In the genomic region with DNA sequence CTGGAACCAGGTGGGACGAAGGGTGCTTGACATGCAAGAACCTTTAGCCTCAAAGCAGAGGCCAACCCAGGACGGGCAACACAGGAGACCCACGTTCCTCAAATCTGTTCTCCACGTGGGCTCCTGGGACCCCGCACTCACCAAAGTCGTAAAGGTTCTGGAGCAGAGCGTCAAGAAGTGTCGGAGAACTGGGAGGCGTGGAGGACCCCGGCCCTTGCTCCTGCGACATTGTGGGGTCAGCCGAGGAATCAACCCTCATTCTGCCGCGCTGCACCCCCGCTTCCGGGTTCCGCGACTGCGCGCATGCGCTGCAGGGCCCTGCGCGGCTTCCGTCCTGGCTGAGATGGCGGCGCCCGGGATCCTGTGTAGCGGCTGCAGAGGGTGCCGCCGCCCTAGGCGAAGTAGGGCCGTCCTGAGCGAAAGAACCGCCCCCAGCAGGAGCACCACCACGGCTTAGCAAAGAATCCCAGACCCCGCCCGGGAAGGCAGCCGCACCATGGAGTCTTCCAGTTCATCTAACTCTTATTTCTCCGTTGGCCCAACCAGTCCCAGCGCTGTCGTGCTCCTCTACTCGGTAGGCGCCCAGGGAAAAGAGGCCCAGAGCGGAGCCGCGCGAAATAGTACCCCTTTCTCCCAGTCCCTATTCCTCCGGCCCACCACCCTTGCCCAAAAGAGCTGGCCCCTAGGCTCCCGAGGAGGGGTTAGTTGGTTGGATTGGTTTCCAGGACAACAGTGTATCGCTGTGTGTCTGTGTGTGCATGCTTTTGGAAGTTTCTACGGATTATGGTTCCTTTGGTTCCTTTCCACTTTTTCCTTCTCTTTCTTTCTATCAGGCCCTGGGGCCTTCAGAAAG, we compare ENCODE assay signal across 1 cellular context.
TF ChIP-seq lines count a peak whose summit lies in the region.

A gene (plus strand): TSS at position 330 of the 853 bp plus-strand sequence. CDS start 167 bp downstream, at position 497.

TF ChIP-seq in GM12878, 131 proteins besides CTCF, POLR2A, EP300 and RAD21 (continued from another document):
- TF ChIP-seq, protein P1, sequence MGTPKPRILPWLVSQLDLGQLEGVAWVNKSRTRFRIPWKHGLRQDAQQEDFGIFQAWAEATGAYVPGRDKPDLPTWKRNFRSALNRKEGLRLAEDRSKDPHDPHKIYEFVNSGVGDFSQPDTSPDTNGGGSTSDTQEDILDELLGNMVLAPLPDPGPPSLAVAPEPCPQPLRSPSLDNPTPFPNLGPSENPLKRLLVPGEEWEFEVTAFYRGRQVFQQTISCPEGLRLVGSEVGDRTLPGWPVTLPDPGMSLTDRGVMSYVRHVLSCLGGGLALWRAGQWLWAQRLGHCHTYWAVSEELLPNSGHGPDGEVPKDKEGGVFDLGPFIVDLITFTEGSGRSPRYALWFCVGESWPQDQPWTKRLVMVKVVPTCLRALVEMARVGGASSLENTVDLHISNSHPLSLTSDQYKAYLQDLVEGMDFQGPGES (IDR thresholded peaks at IDR 0.05), result no peak
- peak; percentile 48; the same call in 1 of the 2 replicates for TF ChIP-seq CREB1 (IDR thresholded peaks at IDR 0.05; ENCODE audit: low read depth)
- TF ChIP-seq SREBF2 (IDR thresholded peaks at IDR 0.05; ENCODE audit: low read length), result no peak
- TF ChIP-seq RB1 (IDR thresholded peaks at IDR 0.05; ENCODE audit: borderline replicate concordance), result peak; percentile 78; the same call in 1 of the 2 replicates
- TF ChIP-seq ZNF217 (IDR thresholded peaks at IDR 0.05), result no peak
- TF ChIP-seq CHD2 (IDR thresholded peaks at IDR 0.05; ENCODE audit: borderline replicate concordance, low read depth, low read length), result peak; percentile 45; the same call in 1 of the 2 replicates
- TF ChIP-seq, protein P2, sequence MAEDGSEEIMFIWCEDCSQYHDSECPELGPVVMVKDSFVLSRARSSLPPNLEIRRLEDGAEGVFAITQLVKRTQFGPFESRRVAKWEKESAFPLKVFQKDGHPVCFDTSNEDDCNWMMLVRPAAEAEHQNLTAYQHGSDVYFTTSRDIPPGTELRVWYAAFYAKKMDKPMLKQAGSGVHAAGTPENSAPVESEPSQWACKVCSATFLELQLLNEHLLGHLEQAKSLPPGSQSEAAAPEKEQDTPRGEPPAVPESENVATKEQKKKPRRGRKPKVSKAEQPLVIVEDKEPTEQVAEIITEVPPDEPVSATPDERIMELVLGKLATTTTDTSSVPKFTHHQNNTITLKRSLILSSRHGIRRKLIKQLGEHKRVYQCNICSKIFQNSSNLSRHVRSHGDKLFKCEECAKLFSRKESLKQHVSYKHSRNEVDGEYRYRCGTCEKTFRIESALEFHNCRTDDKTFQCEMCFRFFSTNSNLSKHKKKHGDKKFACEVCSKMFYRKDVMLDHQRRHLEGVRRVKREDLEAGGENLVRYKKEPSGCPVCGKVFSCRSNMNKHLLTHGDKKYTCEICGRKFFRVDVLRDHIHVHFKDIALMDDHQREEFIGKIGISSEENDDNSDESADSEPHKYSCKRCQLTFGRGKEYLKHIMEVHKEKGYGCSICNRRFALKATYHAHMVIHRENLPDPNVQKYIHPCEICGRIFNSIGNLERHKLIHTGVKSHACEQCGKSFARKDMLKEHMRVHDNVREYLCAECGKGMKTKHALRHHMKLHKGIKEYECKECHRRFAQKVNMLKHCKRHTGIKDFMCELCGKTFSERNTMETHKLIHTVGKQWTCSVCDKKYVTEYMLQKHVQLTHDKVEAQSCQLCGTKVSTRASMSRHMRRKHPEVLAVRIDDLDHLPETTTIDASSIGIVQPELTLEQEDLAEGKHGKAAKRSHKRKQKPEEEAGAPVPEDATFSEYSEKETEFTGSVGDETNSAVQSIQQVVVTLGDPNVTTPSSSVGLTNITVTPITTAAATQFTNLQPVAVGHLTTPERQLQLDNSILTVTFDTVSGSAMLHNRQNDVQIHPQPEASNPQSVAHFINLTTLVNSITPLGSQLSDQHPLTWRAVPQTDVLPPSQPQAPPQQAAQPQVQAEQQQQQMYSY (CRISPR knock-in tag; IDR thresholded peaks at IDR 0.05), result no peak
- TF ChIP-seq, protein P3, sequence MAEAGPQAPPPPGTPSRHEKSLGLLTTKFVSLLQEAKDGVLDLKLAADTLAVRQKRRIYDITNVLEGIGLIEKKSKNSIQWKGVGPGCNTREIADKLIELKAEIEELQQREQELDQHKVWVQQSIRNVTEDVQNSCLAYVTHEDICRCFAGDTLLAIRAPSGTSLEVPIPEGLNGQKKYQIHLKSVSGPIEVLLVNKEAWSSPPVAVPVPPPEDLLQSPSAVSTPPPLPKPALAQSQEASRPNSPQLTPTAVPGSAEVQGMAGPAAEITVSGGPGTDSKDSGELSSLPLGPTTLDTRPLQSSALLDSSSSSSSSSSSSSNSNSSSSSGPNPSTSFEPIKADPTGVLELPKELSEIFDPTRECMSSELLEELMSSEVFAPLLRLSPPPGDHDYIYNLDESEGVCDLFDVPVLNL (IDR thresholded peaks at IDR 0.05; ENCODE audit: low read depth, low read length), result peak; percentile 61; the same call in 1 of the 2 replicates
- peak; percentile 65; the same call in 1 of the 2 replicates for TF ChIP-seq ZNF207 (IDR thresholded peaks at IDR 0.05; ENCODE audit: borderline replicate concordance)
- peak; percentile 47; the same call in 1 of the 2 replicates for TF ChIP-seq DPF2 (IDR thresholded peaks at IDR 0.05)
- TF ChIP-seq HDAC6 (IDR thresholded peaks at IDR 0.05; ENCODE audit: unreplicated experiment), result no peak
- TF ChIP-seq CHD4 (IDR thresholded peaks at IDR 0.05), result no peak
- TF ChIP-seq BACH1 (IDR thresholded peaks at IDR 0.05; ENCODE audit: borderline replicate concordance), result peak; percentile 53; the same call in 1 of the 2 replicates
- no peak for TF ChIP-seq RBBP5 (conservative IDR thresholded peaks at IDR 0.05)
- TF ChIP-seq HCFC1 (IDR thresholded peaks at IDR 0.05; ENCODE audit: low read length), result peak; percentile 70
- TF ChIP-seq JUND (IDR thresholded peaks at IDR 0.05; ENCODE audit: low read depth, low read length), result 0 out of 2 replicates have a peak, but pooled peaks have one; percentile 12
- TF ChIP-seq YY1 (IDR thresholded peaks at IDR 0.05; ENCODE audit: low read depth, low read length), result peak; percentile 97
- 0 out of 2 replicates have a peak, but pooled peaks have one; percentile 60 for TF ChIP-seq SIN3A (IDR thresholded peaks at IDR 0.05; ENCODE audit: low read depth, low read length)
- TF ChIP-seq MXI1 (IDR thresholded peaks at IDR 0.05; ENCODE audit: low read depth, low read length), result peak; percentile 88
- TF ChIP-seq, protein P4, sequence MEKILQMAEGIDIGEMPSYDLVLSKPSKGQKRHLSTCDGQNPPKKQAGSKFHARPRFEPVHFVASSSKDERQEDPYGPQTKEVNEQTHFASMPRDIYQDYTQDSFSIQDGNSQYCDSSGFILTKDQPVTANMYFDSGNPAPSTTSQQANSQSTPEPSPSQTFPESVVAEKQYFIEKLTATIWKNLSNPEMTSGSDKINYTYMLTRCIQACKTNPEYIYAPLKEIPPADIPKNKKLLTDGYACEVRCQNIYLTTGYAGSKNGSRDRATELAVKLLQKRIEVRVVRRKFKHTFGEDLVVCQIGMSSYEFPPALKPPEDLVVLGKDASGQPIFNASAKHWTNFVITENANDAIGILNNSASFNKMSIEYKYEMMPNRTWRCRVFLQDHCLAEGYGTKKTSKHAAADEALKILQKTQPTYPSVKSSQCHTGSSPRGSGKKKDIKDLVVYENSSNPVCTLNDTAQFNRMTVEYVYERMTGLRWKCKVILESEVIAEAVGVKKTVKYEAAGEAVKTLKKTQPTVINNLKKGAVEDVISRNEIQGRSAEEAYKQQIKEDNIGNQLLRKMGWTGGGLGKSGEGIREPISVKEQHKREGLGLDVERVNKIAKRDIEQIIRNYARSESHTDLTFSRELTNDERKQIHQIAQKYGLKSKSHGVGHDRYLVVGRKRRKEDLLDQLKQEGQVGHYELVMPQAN (conservative IDR thresholded peaks at IDR 0.05), result peak; percentile 90
- TF ChIP-seq, protein P5, sequence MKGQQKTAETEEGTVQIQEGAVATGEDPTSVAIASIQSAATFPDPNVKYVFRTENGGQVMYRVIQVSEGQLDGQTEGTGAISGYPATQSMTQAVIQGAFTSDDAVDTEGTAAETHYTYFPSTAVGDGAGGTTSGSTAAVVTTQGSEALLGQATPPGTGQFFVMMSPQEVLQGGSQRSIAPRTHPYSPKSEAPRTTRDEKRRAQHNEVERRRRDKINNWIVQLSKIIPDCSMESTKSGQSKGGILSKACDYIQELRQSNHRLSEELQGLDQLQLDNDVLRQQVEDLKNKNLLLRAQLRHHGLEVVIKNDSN (IDR thresholded peaks at IDR 0.05; ENCODE audit: borderline replicate concordance, extremely low read length, insufficient read depth, low read depth, low read length), result no peak
- 0 out of 2 replicates have a peak, but pooled peaks have one; percentile 49 for TF ChIP-seq TCF12 (IDR thresholded peaks at IDR 0.05; ENCODE audit: low read depth, low read length)
- peak; percentile 94 for TF ChIP-seq PML (IDR thresholded peaks at IDR 0.05; ENCODE audit: low read length)
- no peak for TF ChIP-seq ZZZ3 (IDR thresholded peaks at IDR 0.05; ENCODE audit: control insufficient read depth, insufficient read length, low read depth)
TF ChIP-seq in GM12878: peak in this region for 40.
